ENCODE assay signal across 14 cellular contexts in genomic region chr18:74950479-74950878, GRCh38.
A peak's percentile ranks its signal among the peaks of the same experiment; 100 is the strongest.
DNase-seq lines count a peak whose midpoint lies in the region; ATAC-seq, FAIRE-seq and TF ChIP-seq lines count a peak whose summit lies in the region.
"Had no signal": no experiment of that assay in that cellular context is flagged by ENCODE, and none has a peak within 500 bp of the region (broad histone marks: within the 10 kb centered on the region; RNA-seq: fewer than 3 reads in every experiment).

No MANE protein-coding gene starts in this region.

- H3K36me3 Mint-ChIP-seq in activated T-cell treated with anti-CD3 and anti-CD28 coated beads, Interleukin-2, amount 50 U/mL, for 24 hours (ENCODE audit: low read depth): no peaks in the 10 kb centered on the region

- H3K27ac Mint-ChIP-seq in activated T-cell treated with anti-CD3 and anti-CD28 coated beads, Interleukin-2, amount 50 U/mL, for 24 hours: peak overlapping the region; percentile 56

- CTCF ChIA-PET in Panc1 (lab: Charles Lee): interaction anchor here (0.6 kb wide), 1 partner anchor 58 kb away, joined by 4 read pairs; no protein-coding TSS in a partner anchor

- TF ChIP-seq EP300 in stomach (IDR thresholded peaks at IDR 0.05): no peak

- H3K27me3 ChIP-seq in Panc1 (ENCODE audit: control insufficient read depth, insufficient read depth, low read length) (no peaks in the 10 kb centered on the region), iPS-18a (ENCODE audit: control insufficient read depth, insufficient read depth, low read length) (no peaks in the 10 kb centered on the region), stomach (no peaks in the 10 kb centered on the region)
- H3K27me3 ChIP-seq: cardiac muscle cell, heart right ventricle, uterus had no signal

- 19 to 51% (median 43%) methylated on average over 4 of the region's 4 CpGs for whole genome bisulfite sequencing in stomach, 5 donors

- H3K27ac ChIP-seq in Panc1 (ENCODE audit: low read length): peak overlapping the region; percentile 34
- H3K27ac ChIP-seq in iPS-18a (ENCODE audit: low read length): no peak overlapping the region
- peak overlapping the region in 4 of 5 donors; percentile 62 to 78 (median 68) for H3K27ac ChIP-seq in stomach
- H3K27ac ChIP-seq: cardiac muscle cell, uterus had no signal

- ATAC-seq in Panc1: peak; percentile 45
- ATAC-seq in GM21528 (IDR thresholded peaks at IDR 0.05; ENCODE audit: low FRiP score, unreplicated experiment): no peak

- no peak for TF ChIP-seq POLR2A in stomach (IDR thresholded peaks at IDR 0.05)

- DNase-seq in activated T-cell treated with anti-CD3 and anti-CD28 coated beads, Interleukin-2, amount 50 U/mL, for 24 hours: no peak
- DNase-seq in activated T-cell treated with anti-CD3 and anti-CD28 coated beads for 4 hours (no peak), Panc1 (ENCODE audit: low read depth, low spot score) (peak; percentile 42), stomach (no peak), GOT3 (lab: John Stamatoyannopoulos, UW) (no peak), urothelium cell line (ENCODE audit: low spot score) (no peak)
- DNase-seq: DND-41, NCI-H1930, uterus had no signal

- H3K27me3 Mint-ChIP-seq in activated T-cell treated with anti-CD3 and anti-CD28 coated beads, Interleukin-2, amount 50 U/mL, for 24 hours: no peaks in the 10 kb centered on the region

- in situ Hi-C loops in Panc1 (cut with HindIII; ENCODE audit: low pct_unique_long_range_greater_than_20kb, low sequenced_read_pairs): no loop called here

- peak overlapping the region; percentile 21 for H3K4me3 Mint-ChIP-seq in activated T-cell treated with anti-CD3 and anti-CD28 coated beads, Interleukin-2, amount 50 U/mL, for 24 hours

- H3K4me1 ChIP-seq in Panc1 (ENCODE audit: control insufficient read depth, insufficient read depth, low read length) (peaks cover 46% of the 10 kb centered on the region), iPS-18a (ENCODE audit: control insufficient read depth, low read depth, low read length) (peaks cover 49% of the 10 kb centered on the region), stomach (peaks cover 17 to 34% (median 24%) of the 10 kb centered on the region in 4 donors)
- H3K4me1 ChIP-seq: uterus had no signal

- FAIRE-seq in urothelium cell line (lab: Jason Lieb, UNC): no peak

- no TSS peak for BruUV-seq in Panc1 (replicated peaks; lab: Mats Ljungman, UMichigan)

- TF ChIP-seq CTCF in Panc1 (IDR thresholded peaks at IDR 0.05) (no peak), stomach (IDR thresholded peaks at IDR 0.05) (no peak)

- H3K9me3 ChIP-seq in Panc1 (ENCODE audit: control insufficient read depth, insufficient read depth, low read depth, low read length) (no peaks in the 10 kb centered on the region), iPS-18a (ENCODE audit: control insufficient read depth, low read depth, low read length) (no peaks in the 10 kb centered on the region), stomach (no peaks in the 10 kb centered on the region)
- H3K9me3 ChIP-seq: heart right ventricle, uterus had no signal

- H3K9me3 Mint-ChIP-seq in activated T-cell treated with anti-CD3 and anti-CD28 coated beads, Interleukin-2, amount 50 U/mL, for 24 hours: no peaks in the 10 kb centered on the region

- intact Hi-C loops in Panc1 (cut with micrococcal nuclease; ENCODE audit: unreplicated experiment): no loop called here
- intact Hi-C loops in stomach (cut with DNase I; ENCODE audit: low total_unique reads): no loop called here

- peaks cover 27% of the 10 kb centered on the region for H3K4me1 Mint-ChIP-seq in activated T-cell treated with anti-CD3 and anti-CD28 coated beads, Interleukin-2, amount 50 U/mL, for 24 hours (ENCODE audit: low read depth)

- H3K4me3 ChIP-seq in Panc1 (ENCODE audit: low read depth in 2 of 2, low read length in 2 of 2) (peak overlapping the region in 1 of 2 experiments; percentile 23; a peak in 2 of 4 replicates), iPS-18a (ENCODE audit: low read length) (peak overlapping the region; percentile 15), stomach (no peak overlapping the region)
- H3K4me3 ChIP-seq: cardiac muscle cell, GM12878, heart right ventricle, uterus had no signal

- H3K9ac ChIP-seq in iPS-18a (ENCODE audit: low read length): no peak overlapping the region

- H3K36me3 ChIP-seq in Panc1 (ENCODE audit: control insufficient read depth, insufficient read depth, low read length): no peaks in the 10 kb centered on the region
- H3K36me3 ChIP-seq in iPS-18a (ENCODE audit: control insufficient read depth, low read depth, low read length): no peaks in the 10 kb centered on the region
- H3K36me3 ChIP-seq in stomach: no peaks in the 10 kb centered on the region
- H3K36me3 ChIP-seq: cardiac muscle cell, heart right ventricle, uterus had no signal

- POLR2A ChIA-PET in Panc1 (lab: Charles Lee): no interaction called here
